In the genomic region with DNA sequence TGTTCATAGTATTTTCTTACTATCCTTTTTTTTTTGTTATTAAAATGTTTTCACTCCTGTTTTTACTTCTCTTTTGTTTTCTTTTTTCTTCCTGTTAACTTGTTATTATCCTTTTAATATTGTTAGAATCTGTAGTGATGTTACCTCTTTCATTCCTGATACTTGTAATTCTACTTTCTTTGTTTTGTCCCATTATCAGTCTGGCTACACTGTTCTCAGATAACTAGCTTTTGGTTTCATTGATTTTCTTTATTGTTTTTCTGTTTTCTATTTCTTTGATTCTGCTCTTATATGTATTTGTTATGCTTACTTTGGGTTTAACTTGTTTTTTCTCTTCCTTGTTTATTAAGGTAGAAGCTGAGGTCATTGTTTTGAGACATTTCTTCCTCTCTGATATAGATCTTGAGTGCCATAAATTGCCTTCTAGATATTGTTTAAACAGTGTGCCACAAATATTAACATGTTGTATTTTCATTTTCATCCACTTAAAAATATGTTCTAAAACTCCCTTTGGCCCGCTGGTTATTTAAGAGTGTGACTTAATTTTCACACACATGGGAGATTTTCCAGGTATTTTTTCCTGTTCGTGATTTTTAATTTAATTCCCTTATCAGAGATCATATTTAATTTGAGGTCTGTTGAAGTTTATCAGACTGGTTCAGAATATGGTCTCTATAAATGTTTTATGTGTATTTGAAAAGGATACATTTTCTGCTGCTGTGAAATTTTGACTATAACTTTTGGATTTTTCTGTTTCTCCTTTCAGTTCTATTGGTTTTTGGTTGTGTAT, we compare ENCODE assay signal across 19 cellular contexts. TPM values are rescaled to one million over a fixed set of nuclear protein-coding genes. Genes with fewer than 3 reads are reported as not detected.
DNase-seq lines count a peak whose midpoint lies in the region; ATAC-seq, FAIRE-seq and TF ChIP-seq lines count a peak whose summit lies in the region.
"Had no signal": no experiment of that assay in that cellular context is flagged by ENCODE, and none has a peak within 500 bp of the region (broad histone marks: within the 10 kb centered on the region; RNA-seq: fewer than 3 reads in every experiment).

No MANE protein-coding gene starts in this region.

- no peak overlapping the region for H2BK120ac ChIP-seq in trophoblast cell (ENCODE audit: insufficient read depth, low read length, poor library complexity)

- peak overlapping the region; percentile 55 for H3K4me2 ChIP-seq in Loucy (ENCODE audit: low read depth, low read length, poor library complexity, severe bottlenecking)
- H3K4me2 ChIP-seq in trophoblast cell (ENCODE audit: low read length): no peak overlapping the region

- no peaks in the 10 kb centered on the region for H3K27me3 ChIP-seq in Loucy (ENCODE audit: insufficient read depth, low read length, poor library complexity, severe bottlenecking)
- H3K27me3 ChIP-seq in trophoblast cell (ENCODE audit: insufficient read depth, low read length): no peaks in the 10 kb centered on the region
- H3K27me3 ChIP-seq: adrenal gland, MG63 had no signal

- H2BK12ac ChIP-seq in trophoblast cell (ENCODE audit: low read length): no peak overlapping the region

- H3K36me3 ChIP-seq in Loucy (ENCODE audit: insufficient read depth, low read length): no peaks in the 10 kb centered on the region
- H3K36me3 ChIP-seq in trophoblast cell (ENCODE audit: control insufficient read depth in 1 of 2, insufficient read depth in 2 of 2, low read length in 2 of 2): peaks cover 0 to 2% of the 10 kb centered on the region in 2 experiments
- H3K36me3 ChIP-seq: adrenal gland had no signal

- H3F3A ChIP-seq in Loucy (ENCODE audit: low read depth): no peaks in the 10 kb centered on the region

- no peak overlapping the region for H3K14ac ChIP-seq in trophoblast cell (ENCODE audit: low read length)

- peaks cover 57% of the 10 kb centered on the region for H3K4me1 Mint-ChIP-seq in activated naive CD4-positive, alpha-beta T cell treated with anti-CD3 and anti-CD28 coated beads, Interleukin-2, amount 10 ng/mL, durations not matched to agents 7 days and 5 days
- peaks cover 21 to 58% of the 10 kb centered on the region in 2 donors for H3K4me1 Mint-ChIP-seq in stimulated activated naive B cell treated with anti-CD40 and anti-IgM and Interleukin-4, amounts not matched to agents 10 μg/mL and 1 μg/mL and 100 μg/mL, for 72 hours

- H3K9me3 Mint-ChIP-seq in activated naive CD4-positive, alpha-beta T cell treated with anti-CD3 and anti-CD28 coated beads, Interleukin-2, amount 10 ng/mL, durations not matched to agents 7 days and 5 days: peaks cover 4% of the 10 kb centered on the region
- no peaks in the 10 kb centered on the region for H3K9me3 Mint-ChIP-seq in stimulated activated naive B cell treated with anti-CD40 and anti-IgM and Interleukin-4, amounts not matched to agents 10 μg/mL and 1 μg/mL and 100 μg/mL, for 72 hours
- H3K9me3 Mint-ChIP-seq: effector memory CD8-positive, alpha-beta T cell had no signal

- TF ChIP-seq CTCF in Loucy (conservative IDR thresholded peaks at IDR 0.05; ENCODE audit: low read length): no peak

- no peaks in the 10 kb centered on the region for H3K27me3 Mint-ChIP-seq in activated naive CD4-positive, alpha-beta T cell treated with anti-CD3 and anti-CD28 coated beads, Interleukin-2, amount 10 ng/mL, durations not matched to agents 7 days and 5 days
- H3K27me3 Mint-ChIP-seq in stimulated activated naive B cell treated with anti-CD40 and anti-IgM and Interleukin-4, amounts not matched to agents 10 μg/mL and 1 μg/mL and 100 μg/mL, for 72 hours: no peaks in the 10 kb centered on the region
- H3K27me3 Mint-ChIP-seq: effector memory CD8-positive, alpha-beta T cell had no signal

- H4K20me1 ChIP-seq in Loucy (ENCODE audit: insufficient read depth, low read length, poor library complexity, severe bottlenecking): peaks cover 71% of the 10 kb centered on the region

- no peak overlapping the region for H4K12ac ChIP-seq in trophoblast cell (ENCODE audit: low read depth, low read length)

- H3K23ac ChIP-seq in trophoblast cell (ENCODE audit: low read length): no peak overlapping the region

- ATAC-seq in stimulated activated naive B cell treated with anti-CD40 and anti-IgM and Interleukin-4, amounts not matched to agents 10 μg/mL and 1 μg/mL and 100 μg/mL, for 72 hours (replicated peaks): no peak
- ATAC-seq in HG03354 (IDR thresholded peaks at IDR 0.05; ENCODE audit: poor library complexity, severe bottlenecking, unreplicated experiment): no peak
- ATAC-seq: effector memory CD8-positive, alpha-beta T cell; stimulated activated naive CD8-positive, alpha-beta T cell treated with anti-CD3 and anti-CD28 coated beads, Interleukin-15, Interleukin-2, amounts not matched to agents 100 U/mL and 50 U/mL, for 24 hours had no signal

- CTCF ChIA-PET in activated naive CD4-positive, alpha-beta T cell treated with anti-CD3 and anti-CD28 coated beads, Interleukin-2, amount 10 ng/mL, durations not matched to agents 7 days and 5 days (lab: Charles Lee): no interaction called here

- H4K91ac ChIP-seq in trophoblast cell (ENCODE audit: low read depth, low read length): no peak overlapping the region

- H3K4ac ChIP-seq in trophoblast cell (ENCODE audit: low read depth, low read length): peak overlapping the region; percentile 27

- no peak overlapping the region for H3K4me3 Mint-ChIP-seq in activated naive CD4-positive, alpha-beta T cell treated with anti-CD3 and anti-CD28 coated beads, Interleukin-2, amount 10 ng/mL, durations not matched to agents 7 days and 5 days
- H3K4me3 Mint-ChIP-seq in stimulated activated naive B cell treated with anti-CD40 and anti-IgM and Interleukin-4, amounts not matched to agents 10 μg/mL and 1 μg/mL and 100 μg/mL, for 72 hours: no peak overlapping the region

- H2AK5ac ChIP-seq in trophoblast cell (ENCODE audit: low read length): no peak overlapping the region

- H3K27ac ChIP-seq in trophoblast cell (ENCODE audit: low read depth, low read length): no peak overlapping the region
- H3K27ac ChIP-seq: adrenal gland had no signal

- no CpG with 5 or more reads among the region's 2 CpGs for WGBS in trophoblast cell (ENCODE audit: extremely low coverage, insufficient coverage, insufficient read length)

- H3K18ac ChIP-seq in trophoblast cell (ENCODE audit: low read length): no peak overlapping the region

- peak; percentile 68 for FAIRE-seq in colon (lab: Jason Lieb, UNC)

- H3K36me3 Mint-ChIP-seq in activated naive CD4-positive, alpha-beta T cell treated with anti-CD3 and anti-CD28 coated beads, Interleukin-2, amount 10 ng/mL, durations not matched to agents 7 days and 5 days: peaks cover 47% of the 10 kb centered on the region
- H3K36me3 Mint-ChIP-seq in stimulated activated naive B cell treated with anti-CD40 and anti-IgM and Interleukin-4, amounts not matched to agents 10 μg/mL and 1 μg/mL and 100 μg/mL, for 72 hours: peaks cover 18 to 24% of the 10 kb centered on the region in 2 donors

- H3K4me1 ChIP-seq in Loucy (ENCODE audit: insufficient read depth, low read length, poor library complexity, severe bottlenecking) (peaks cover 49% of the 10 kb centered on the region), trophoblast cell (ENCODE audit: control insufficient read depth in 1 of 2, insufficient read depth in 2 of 2, low read length in 2 of 2) (no peaks in the 10 kb centered on the region)

- no peak overlapping the region for H4K8ac ChIP-seq in trophoblast cell (ENCODE audit: low read depth, low read length)

- no peak for DNase-seq in activated naive CD4-positive, alpha-beta T cell treated with anti-CD3 and anti-CD28 coated beads, Interleukin-2, amount 10 ng/mL, durations not matched to agents 7 days and 5 days
- no peak for DNase-seq in activated naive CD4-positive, alpha-beta T cell treated with Interleukin-2 at 50 U/mL for 16 hours
- DNase-seq in trophoblast cell (no peak), NCI-H187 treated with DMSO at 0.1 percent for 48 hours (lab: John Stamatoyannopoulos, UW) (no peak)
- DNase-seq in stimulated activated naive B cell treated with anti-CD40 and anti-IgM and Interleukin-4, amounts not matched to agents 10 μg/mL and 1 μg/mL and 100 μg/mL, for 72 hours: no peak
- DNase-seq: activated CD4-positive, alpha-beta T cell treated with anti-CD3 and anti-CD28 coated beads for 1 hour; adrenal gland; Calu3; central memory CD4-positive, alpha-beta T cell; effector memory CD8-positive, alpha-beta T cell; HCEC 1CT; MG63; NCI-H1930; NCI-H446; Right ventricle myocardium superior; stimulated activated naive CD8-positive, alpha-beta T cell treated with anti-CD3 and anti-CD28 coated beads, Interleukin-15, Interleukin-2, amounts not matched to agents 100 U/mL and 50 U/mL, for 24 hours had no signal

- H3K9ac ChIP-seq in Loucy (ENCODE audit: low read depth, low read length, poor library complexity, severe bottlenecking): peak overlapping the region; percentile 17
- no peak overlapping the region for H3K9ac ChIP-seq in trophoblast cell (ENCODE audit: low read length)

- H3K9me2 ChIP-seq in Loucy (replicated peaks; ENCODE audit: low read depth, low read length): no peaks in the 10 kb centered on the region

- no peak overlapping the region for H2AFZ ChIP-seq in Loucy (ENCODE audit: low read length)
- no peak overlapping the region for H2AFZ ChIP-seq in trophoblast cell (ENCODE audit: insufficient read depth, low read length, poor library complexity)

- H3K9me3 ChIP-seq in Loucy (ENCODE audit: insufficient read depth, low read depth, low read length): no peaks in the 10 kb centered on the region
- no peaks in the 10 kb centered on the region for H3K9me3 ChIP-seq in trophoblast cell (ENCODE audit: insufficient read depth, low read depth, low read length)
- H3K9me3 ChIP-seq: adrenal gland, MG63 had no signal

- no peaks in the 10 kb centered on the region for H3K79me1 ChIP-seq in trophoblast cell (ENCODE audit: low read length)

- H3K79me2 ChIP-seq in Loucy (ENCODE audit: insufficient read depth, low read length) (peaks cover 76% of the 10 kb centered on the region), trophoblast cell (ENCODE audit: control insufficient read depth, insufficient read depth, low read length, poor library complexity) (peaks cover 17% of the 10 kb centered on the region)

- H2BK5ac ChIP-seq in trophoblast cell (ENCODE audit: low read depth, low read length, poor library complexity): no peak overlapping the region

- H3K4me3 ChIP-seq in Loucy (ENCODE audit: low read length, poor library complexity, severe bottlenecking) (peak overlapping the region; percentile 56), trophoblast cell (ENCODE audit: low read depth, low read length) (no peak overlapping the region)
- H3K4me3 ChIP-seq: adrenal gland, MG63 had no signal

- H3K27ac Mint-ChIP-seq in activated naive CD4-positive, alpha-beta T cell treated with anti-CD3 and anti-CD28 coated beads, Interleukin-2, amount 10 ng/mL, durations not matched to agents 7 days and 5 days: peak overlapping the region; percentile 53
- H3K27ac Mint-ChIP-seq in stimulated activated naive B cell treated with anti-CD40 and anti-IgM and Interleukin-4, amounts not matched to agents 10 μg/mL and 1 μg/mL and 100 μg/mL, for 72 hours: no peak overlapping the region
- H3K27ac Mint-ChIP-seq: effector memory CD8-positive, alpha-beta T cell had no signal

RNA-seq across cellular contexts. Expression of a gene that starts 6.7 kb away (rescaled TPM):
- polyA plus RNA-seq in trophoblast cell (2013): 50.0 and 51.3 TPM in 2 replicates
